28 cellular contexts compared by ENCODE assay signal in genomic region chr1:26791626-26792025, GRCh38. TPM values are rescaled to one million over a fixed set of nuclear protein-coding genes. Genes with fewer than 3 reads are reported as not detected.
A peak's percentile ranks its signal among the peaks of the same experiment; 100 is the strongest.
DNase-seq lines count a peak whose midpoint lies in the region; ATAC-seq and TF ChIP-seq lines count a peak whose summit lies in the region.
"Had no signal": no experiment of that assay in that cellular context is flagged by ENCODE, and none has a peak within 500 bp of the region (broad histone marks: within the 10 kb centered on the region; RNA-seq: fewer than 3 reads in every experiment).

No MANE protein-coding gene starts in this region.

- H3K36me3 ChIP-seq in CD4-positive, CD25-positive, alpha-beta regulatory T cell (ENCODE audit: control insufficient read depth, insufficient read depth, low read length): peaks cover 20% of the 10 kb centered on the region
- peaks cover 20% of the 10 kb centered on the region in 2 experiments for H3K36me3 ChIP-seq in mesenchymal stem cell (ENCODE audit: control insufficient read depth in 1 of 2, insufficient read depth in 2 of 2, low read depth in 1 of 2, low read length in 2 of 2)
- H3K36me3 ChIP-seq: WERI-Rb-1 had no signal

- no peak overlapping the region for H3K4me2 ChIP-seq in mesenchymal stem cell (ENCODE audit: low read length, poor library complexity, severe bottlenecking)
- H3K4me2 ChIP-seq: GM23338, KMS-11 had no signal

- no peak for ATAC-seq in CD4-positive, CD25-positive, alpha-beta regulatory T cell (ENCODE audit: low read depth in 2 of 2)
- ATAC-seq in activated CD8-positive, alpha-beta T cell treated with anti-CD3 and anti-CD28 coated beads for 36 hours: no peak
- ATAC-seq: GM12878, GM23338, SK-N-SH treated with all-trans-retinoic acid at 6 μM for 48 hours had no signal

- peaks cover 14% of the 10 kb centered on the region for H3K79me1 ChIP-seq in mesenchymal stem cell (replicated peaks; ENCODE audit: low read length, poor library complexity, severe bottlenecking)

- POLR2A ChIA-PET in activated CD8-positive, alpha-beta T cell treated with anti-CD3 and anti-CD28 coated beads for 36 hours (lab: Charles Lee): interaction anchor here (1.6 to 8.6 kb wide), 5 partner anchors 8 to 210 kb away, joined by 4 to 283 read pairs (median 6); partner anchors contain the start of gene ARID1A

- no peaks in the 10 kb centered on the region for H3K9me3 ChIP-seq in CD4-positive, CD25-positive, alpha-beta regulatory T cell (ENCODE audit: control insufficient read depth in 2 of 2, low read length in 2 of 2)
- H3K9me3 ChIP-seq in mesenchymal stem cell (ENCODE audit: control insufficient read depth, low read length): no peaks in the 10 kb centered on the region
- H3K9me3 ChIP-seq: stomach, upper lobe of left lung had no signal

- H3K4me1 ChIP-seq in CD4-positive, CD25-positive, alpha-beta regulatory T cell (ENCODE audit: control insufficient read depth, insufficient read depth, low read length, poor library complexity, severe bottlenecking): peaks cover 36% of the 10 kb centered on the region
- peaks cover 12% of the 10 kb centered on the region for H3K4me1 ChIP-seq in mesenchymal stem cell (ENCODE audit: control insufficient read depth, insufficient read depth, low read depth, low read length)

- H3K27ac Mint-ChIP-seq in T-helper 2 cell treated with Interferon-gamma antibody and Interleukin-4, amounts not matched to agents 5 μg/mL and 100 μg/mL, for 36 hours: peak overlapping the region; percentile 61
- H3K27ac Mint-ChIP-seq in CD4-positive, CD25-positive, alpha-beta regulatory T cell: peak overlapping the region in 2 of 3 donors; percentile 7 to 37
- H3K27ac Mint-ChIP-seq in activated CD8-positive, alpha-beta T cell treated with anti-CD3 and anti-CD28 coated beads for 36 hours: peak overlapping the region; percentile 99
- H3K27ac Mint-ChIP-seq: GM23338 had no signal

- H3K18ac ChIP-seq in mesenchymal stem cell (ENCODE audit: low read depth in 1 of 2, low read length in 2 of 2): no peak overlapping the region

- no peak overlapping the region for H3K4ac ChIP-seq in mesenchymal stem cell (ENCODE audit: low read depth in 1 of 2, low read length in 2 of 2)

- 43% methylated on average over 2 of the region's 3 CpGs for WGBS in mesenchymal stem cell

- H3K23ac ChIP-seq in mesenchymal stem cell (ENCODE audit: low read length in 2 of 2): no peak overlapping the region

- H4K91ac ChIP-seq in mesenchymal stem cell (ENCODE audit: low read length): no peak overlapping the region

- H3K4me3 ChIP-seq in CD4-positive, CD25-positive, alpha-beta regulatory T cell (ENCODE audit: low read depth, low read length): no peak overlapping the region
- no peak overlapping the region for H3K4me3 ChIP-seq in mesenchymal stem cell (ENCODE audit: insufficient read depth in 1 of 2, low read depth in 1 of 2, low read length in 2 of 2)
- H3K4me3 ChIP-seq: GM12878, GM23338, stomach, upper lobe of left lung had no signal

- H3K4me1 Mint-ChIP-seq in T-helper 2 cell treated with Interferon-gamma antibody and Interleukin-4, amounts not matched to agents 5 μg/mL and 100 μg/mL, for 36 hours (ENCODE audit: low read depth): peaks cover 50% of the 10 kb centered on the region
- H3K4me1 Mint-ChIP-seq in CD4-positive, CD25-positive, alpha-beta regulatory T cell: peaks cover 11 to 43% (median 30%) of the 10 kb centered on the region in 4 donors
- peaks cover 51% of the 10 kb centered on the region for H3K4me1 Mint-ChIP-seq in activated CD8-positive, alpha-beta T cell treated with anti-CD3 and anti-CD28 coated beads for 36 hours (ENCODE audit: low read depth)

- H3K9ac ChIP-seq in mesenchymal stem cell (ENCODE audit: low read length): peak overlapping the region; percentile 99
- H3K9ac ChIP-seq: KMS-11 had no signal

- H3K14ac ChIP-seq in mesenchymal stem cell (ENCODE audit: low read length in 2 of 2): no peak overlapping the region

- CTCF ChIA-PET in activated CD8-positive, alpha-beta T cell treated with anti-CD3 and anti-CD28 coated beads for 36 hours (lab: Charles Lee): interaction anchor here (0.9 to 7.4 kb wide), 10 partner anchors 9 to 292 kb away, joined by 3 to 204 read pairs (median 56); partner anchors contain the start of gene ARID1A

- no peak overlapping the region for H2BK12ac ChIP-seq in mesenchymal stem cell (ENCODE audit: low read length in 2 of 2)

- no peak overlapping the region for H2AK5ac ChIP-seq in mesenchymal stem cell (ENCODE audit: low read length, severe bottlenecking)

- H3K27me3 ChIP-seq in CD4-positive, CD25-positive, alpha-beta regulatory T cell (ENCODE audit: control insufficient read depth, insufficient read depth, low read length): no peaks in the 10 kb centered on the region
- no peaks in the 10 kb centered on the region for H3K27me3 ChIP-seq in mesenchymal stem cell (ENCODE audit: control insufficient read depth in 1 of 2, insufficient read depth in 1 of 2, low read length in 2 of 2)
- H3K27me3 ChIP-seq: brain microvascular endothelial cell, stomach, upper lobe of left lung had no signal

- intact Hi-C loops in activated CD8-positive, alpha-beta T cell treated with anti-CD3 and anti-CD28 coated beads for 36 hours (cut with micrococcal nuclease): no loop called here

- peak overlapping the region; percentile 94 for H3K4me3 Mint-ChIP-seq in T-helper 2 cell treated with Interferon-gamma antibody and Interleukin-4, amounts not matched to agents 5 μg/mL and 100 μg/mL, for 36 hours
- peak overlapping the region in 1 of 4 donors; percentile 59 for H3K4me3 Mint-ChIP-seq in CD4-positive, CD25-positive, alpha-beta regulatory T cell
- peak overlapping the region; percentile 97 for H3K4me3 Mint-ChIP-seq in activated CD8-positive, alpha-beta T cell treated with anti-CD3 and anti-CD28 coated beads for 36 hours
- H3K4me3 Mint-ChIP-seq: GM23338 had no signal

- H2BK5ac ChIP-seq in mesenchymal stem cell (ENCODE audit: low read depth, low read length, poor library complexity, severe bottlenecking): no peak overlapping the region

- H3K9me3 Mint-ChIP-seq in T-helper 2 cell treated with Interferon-gamma antibody and Interleukin-4, amounts not matched to agents 5 μg/mL and 100 μg/mL, for 36 hours: no peaks in the 10 kb centered on the region
- no peaks in the 10 kb centered on the region for H3K9me3 Mint-ChIP-seq in CD4-positive, CD25-positive, alpha-beta regulatory T cell
- H3K9me3 Mint-ChIP-seq in activated CD8-positive, alpha-beta T cell treated with anti-CD3 and anti-CD28 coated beads for 36 hours: no peaks in the 10 kb centered on the region
- H3K9me3 Mint-ChIP-seq: GM23338 had no signal

- no peaks in the 10 kb centered on the region for H3K27me3 Mint-ChIP-seq in T-helper 2 cell treated with Interferon-gamma antibody and Interleukin-4, amounts not matched to agents 5 μg/mL and 100 μg/mL, for 36 hours (ENCODE audit: low read depth)
- H3K27me3 Mint-ChIP-seq in CD4-positive, CD25-positive, alpha-beta regulatory T cell: peaks cover 9% of the 10 kb centered on the region
- H3K27me3 Mint-ChIP-seq in activated CD8-positive, alpha-beta T cell treated with anti-CD3 and anti-CD28 coated beads for 36 hours: no peaks in the 10 kb centered on the region

- no peak overlapping the region for H2BK120ac ChIP-seq in mesenchymal stem cell (ENCODE audit: low read depth, low read length)

- H2BK15ac ChIP-seq in mesenchymal stem cell (ENCODE audit: low read depth, poor library complexity, severe bottlenecking): no peak overlapping the region

- no peak overlapping the region for H3K27ac ChIP-seq in CD4-positive, CD25-positive, alpha-beta regulatory T cell (ENCODE audit: insufficient read depth, low read length, poor library complexity, severe bottlenecking)
- no peak overlapping the region for H3K27ac ChIP-seq in mesenchymal stem cell (ENCODE audit: low read length, poor library complexity, severe bottlenecking)
- H3K27ac ChIP-seq: brain microvascular endothelial cell, KMS-11, stomach, upper lobe of left lung, WERI-Rb-1 had no signal

- H2AFZ ChIP-seq in mesenchymal stem cell (ENCODE audit: low read depth, low read length): no peak overlapping the region
- H2AFZ ChIP-seq: GM23338 had no signal

- no peak for DNase-seq in T-helper 2 cell treated with Interferon-gamma antibody and Interleukin-4, amounts not matched to agents 5 μg/mL and 100 μg/mL, for 36 hours (ENCODE audit: low spot score)
- no peak for DNase-seq in T-helper 2 cell
- DNase-seq in CD4-positive, CD25-positive, alpha-beta regulatory T cell: no peak
- no peak for DNase-seq in activated CD8-positive, alpha-beta T cell treated with anti-CD3 and anti-CD28 coated beads for 36 hours
- no peak for DNase-seq in mesenchymal stem cell
- no peak for DNase-seq in NCI-H748 (lab: John Stamatoyannopoulos, UW; ENCODE audit: unreplicated experiment)
- DNase-seq in NAMALWA (ENCODE audit: low spot score): no peak
- DNase-seq in hypothalamus (lab: John Stamatoyannopoulos, UW): no peak
- DNase-seq: 8988T; activated gamma-delta T cell treated with Interleukin-2 at 50 U/mL for 16 hours; brain microvascular endothelial cell; cortex of kidney; DMS 273 treated with DMSO at 0.1 percent for 48 hours; GF-D8; mammary epithelial cell; NCI-H1092; NCI-H2029 treated with DMSO at 0.1 percent for 48 hours; NCI-H446; NK-92 treated with Interleukin-12 subunit alpha and Interleukin-12 subunit beta, amount 100 ng/mL, for 24 hours; RPMI8226; stimulated activated CD4-positive, alpha-beta T cell treated with anti-CD3 and anti-CD28 coated beads, Interleukin-1b, Interleukin-23, amount 100 ng/mL, for 48 hours; stomach; upper lobe of left lung; WERI-Rb-1 had no signal

- H4K8ac ChIP-seq in mesenchymal stem cell (ENCODE audit: low read length): no peak overlapping the region

- H3K36me3 Mint-ChIP-seq in T-helper 2 cell treated with Interferon-gamma antibody and Interleukin-4, amounts not matched to agents 5 μg/mL and 100 μg/mL, for 36 hours (ENCODE audit: low read depth): peaks cover 23% of the 10 kb centered on the region
- H3K36me3 Mint-ChIP-seq in CD4-positive, CD25-positive, alpha-beta regulatory T cell: peaks cover 36% of the 10 kb centered on the region
- H3K36me3 Mint-ChIP-seq in activated CD8-positive, alpha-beta T cell treated with anti-CD3 and anti-CD28 coated beads for 36 hours (ENCODE audit: low read depth): peaks cover 44% of the 10 kb centered on the region

- TF ChIP-seq CTCF in activated CD8-positive, alpha-beta T cell treated with anti-CD3 and anti-CD28 coated beads for 36 hours (IDR thresholded peaks at IDR 0.05): no peak

RNA-seq across cellular contexts. Expression of gene PIGV, which starts 3.9 kb away (rescaled TPM):
- total RNA-seq in CD4-positive, CD25-positive, alpha-beta regulatory T cell: 8.6 TPM
- polyA plus RNA-seq in CD4-positive, CD25-positive, alpha-beta regulatory T cell: 10 to 100 TPM in 2 of 4 donors, 1 to 10 TPM in 2; 8.3 to 13.2 (median 9.8) TPM
- total RNA-seq in activated CD8-positive, alpha-beta T cell treated with anti-CD3 and anti-CD28 coated beads for 36 hours: 10 to 100 TPM; 21.2 to 23.9 TPM
- polyA plus RNA-seq in mesenchymal stem cell (2013, experiment 1 of 2): 8.1 TPM
- 8.6 TPM for polyA plus RNA-seq in mesenchymal stem cell (2013, experiment 2 of 2)

RNA-seq across cellular contexts. Expression of gene ZDHHC18, which starts 34.9 kb away (rescaled TPM):
- total RNA-seq in CD4-positive, CD25-positive, alpha-beta regulatory T cell: 73.6 TPM
- polyA plus RNA-seq in CD4-positive, CD25-positive, alpha-beta regulatory T cell: 10 to 100 TPM in 2 of 4 donors, 1 to 10 TPM in 2; 4.4 to 14.8 (median 10.3) TPM
- total RNA-seq in activated CD8-positive, alpha-beta T cell treated with anti-CD3 and anti-CD28 coated beads for 36 hours: 10 to 100 TPM; 55.0 to 61.3 TPM
- polyA plus RNA-seq in mesenchymal stem cell (2013, experiment 1 of 2): 24.7 TPM
- 24.1 TPM for polyA plus RNA-seq in mesenchymal stem cell (2013, experiment 2 of 2)

Comparison
In these comparisons a context has a peak if more than half of its experiments do, and no peak if none do; other contexts are left out.
1. H3K27ac Mint-ChIP-seq: peak in every context shown above with its lines; median percentile 99 in activated CD8-positive, alpha-beta T cell treated with anti-CD3 and anti-CD28 coated beads for 36 hours; 61 in T-helper 2 cell treated with Interferon-gamma antibody and Interleukin-4, amounts not matched to agents 5 μg/mL and 100 μg/mL, for 36 hours; 22 in CD4-positive, CD25-positive, alpha-beta regulatory T cell.